In the genomic region with DNA sequence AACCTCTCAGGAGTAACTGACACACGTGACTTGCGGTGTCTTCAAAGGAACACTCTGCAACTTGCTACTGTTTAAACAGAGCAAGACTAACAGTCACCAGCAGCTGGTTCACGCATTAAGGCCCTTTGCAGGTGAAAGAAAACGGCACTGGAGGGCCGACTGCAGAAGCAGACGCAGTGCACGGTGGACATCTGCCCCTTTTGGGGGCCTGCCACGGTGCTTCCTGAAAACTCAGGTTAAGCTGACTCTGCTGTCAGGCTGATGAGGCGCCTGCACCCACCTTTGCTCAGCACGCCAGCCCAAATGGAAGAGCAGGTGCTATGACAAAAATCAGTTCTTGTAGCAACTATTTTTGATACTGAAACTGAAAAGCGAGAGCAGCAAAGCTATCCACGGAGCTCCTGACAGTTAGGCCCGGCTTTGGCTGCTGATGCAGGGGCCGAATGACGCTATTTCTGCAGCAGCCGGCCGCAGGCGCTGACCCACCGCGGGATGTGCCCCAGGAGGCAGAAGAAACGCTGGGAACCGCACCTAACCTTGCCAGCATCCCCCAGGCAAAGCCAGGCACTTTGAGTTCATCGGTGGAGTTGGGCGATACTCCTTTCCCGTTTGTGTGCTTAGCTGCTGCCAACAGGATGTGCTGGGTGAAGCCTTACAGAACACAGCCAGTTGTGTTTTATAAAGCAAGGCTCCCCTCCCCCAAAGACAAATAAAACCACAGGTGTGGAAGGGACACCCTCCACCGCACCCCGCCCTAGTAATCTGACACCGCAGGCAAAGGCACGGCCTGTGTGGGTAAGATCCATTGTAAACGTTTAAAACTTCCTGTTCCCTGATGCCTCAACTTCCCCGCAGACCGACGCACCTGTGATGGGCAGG, we compare ENCODE assay signal across 9 cellular contexts. TPM values are rescaled to one million over a fixed set of nuclear protein-coding genes. Genes with fewer than 3 reads are reported as not detected.
DNase-seq lines count a peak whose midpoint lies in the region; ATAC-seq, FAIRE-seq and TF ChIP-seq lines count a peak whose summit lies in the region.
"Had no signal": no experiment of that assay in that cellular context is flagged by ENCODE, and none has a peak within 500 bp of the region (broad histone marks: within the 10 kb centered on the region; RNA-seq: fewer than 3 reads in every experiment).

No MANE protein-coding gene starts in this region.

- POLR2A ChIA-PET in naive thymus-derived CD4-positive, alpha-beta T cell (lab: Charles Lee): interaction anchor here (0.6 to 6.0 kb wide), 13 partner anchors 10 to 486 kb away, joined by 3 to 40 read pairs (median 5); partner anchors contain the start of genes CLPTM1L and TERT

- peak overlapping the region; percentile 81 to 92 (median 86) for H3K4me3 Mint-ChIP-seq in naive thymus-derived CD4-positive, alpha-beta T cell

- peak overlapping the region; percentile 94 to 96 (median 95) for H3K27ac Mint-ChIP-seq in naive thymus-derived CD4-positive, alpha-beta T cell

- peak overlapping the region; percentile 66 for H3K27ac ChIP-seq in naive thymus-derived CD4-positive, alpha-beta T cell (ENCODE audit: low read depth, low read length)
- H3K27ac ChIP-seq: neutrophil had no signal

- intact Hi-C loops in naive thymus-derived CD4-positive, alpha-beta T cell (cut with micrococcal nuclease): loop anchor here (1.0 to 10.0 kb wide), 9 partner anchors 10 to 326 kb away; partner anchors contain the start of genes CLPTM1L (in 2 of the 2) and TERT (in 1 of the 2)

- H3K27me3 ChIP-seq in bronchial epithelial cell (ENCODE audit: control insufficient read depth, insufficient read depth, low read length): peaks cover 2% of the 10 kb centered on the region
- no peaks in the 10 kb centered on the region for H3K27me3 ChIP-seq in naive thymus-derived CD4-positive, alpha-beta T cell (ENCODE audit: control insufficient read depth in 2 of 2, insufficient read depth in 2 of 2, low read length in 2 of 2)

- FAIRE-seq in bronchial epithelial cell (lab: Jason Lieb, UNC): no peak

- H3K9me3 Mint-ChIP-seq in naive thymus-derived CD4-positive, alpha-beta T cell: peaks cover 0 to 10% (median 3%) of the 10 kb centered on the region in 11 donors

- peak overlapping the region; percentile 29 for H3K4me3 ChIP-seq in GM12864 (ENCODE audit: low read depth, low read length)
- H3K4me3 ChIP-seq in Jurkat, Clone E6-1 (ENCODE audit: low read length): peak overlapping the region; percentile 51
- H3K4me3 ChIP-seq in bronchial epithelial cell (ENCODE audit: low read depth, low read length): peak overlapping the region; percentile 2
- peak overlapping the region; percentile 51 for H3K4me3 ChIP-seq in naive thymus-derived CD4-positive, alpha-beta T cell (ENCODE audit: low read length)

- H3K4me1 Mint-ChIP-seq in naive thymus-derived CD4-positive, alpha-beta T cell: peaks cover 36 to 70% (median 59%) of the 10 kb centered on the region in 7 donors

- peaks cover under 1 to 20% (median 10%) of the 10 kb centered on the region in 5 donors for H3K36me3 Mint-ChIP-seq in naive thymus-derived CD4-positive, alpha-beta T cell

- peaks cover 39 to 55% of the 10 kb centered on the region in 2 donors for H3K4me1 ChIP-seq in naive thymus-derived CD4-positive, alpha-beta T cell (ENCODE audit: control insufficient read depth in 2 of 2, insufficient read depth in 2 of 2, low read length in 2 of 2)

- peak; percentile 55 for ATAC-seq in GM21717 (IDR thresholded peaks at IDR 0.05; ENCODE audit: unreplicated experiment)
- ATAC-seq in naive thymus-derived CD4-positive, alpha-beta T cell: peak; percentile 79

- DNase-seq in GM12864 (ENCODE audit: low read depth) (peak; percentile 88), SW480 (ENCODE audit: low spot score) (peak; percentile 98), bronchial epithelial cell (ENCODE audit: low read depth) (peak; percentile 81), AG08396 (ENCODE audit: low spot score) (no peak)
- DNase-seq in Jurkat, Clone E6-1 (ENCODE audit: low read depth, low spot score): peak; percentile 100
- peak in 8 of 9 donors; percentile 47 to 88 (median 82) for DNase-seq in naive thymus-derived CD4-positive, alpha-beta T cell
- DNase-seq in NK-92 treated with Interleukin-12 subunit alpha and Interleukin-12 subunit beta, amount 100 ng/mL, for 24 hours (lab: John Stamatoyannopoulos, UW): no peak

- peaks cover 11% of the 10 kb centered on the region for H3K36me3 ChIP-seq in bronchial epithelial cell (ENCODE audit: control insufficient read depth, insufficient read depth, low read length)
- peaks cover 0 to 32% (median 0%) of the 10 kb centered on the region in 3 experiments for H3K36me3 ChIP-seq in naive thymus-derived CD4-positive, alpha-beta T cell (ENCODE audit: control insufficient read depth in 2 of 3, insufficient read depth in 3 of 3, low read length in 3 of 3)

- peaks cover 0 to 2% (median 0%) of the 10 kb centered on the region in 5 donors for H3K27me3 Mint-ChIP-seq in naive thymus-derived CD4-positive, alpha-beta T cell

- CTCF ChIA-PET in naive thymus-derived CD4-positive, alpha-beta T cell (lab: Charles Lee): interaction anchor here (0.8 to 1.5 kb wide), 5 partner anchors 13 to 210 kb away, joined by 3 to 9 read pairs (median 4); partner anchors contain the start of gene TERT

- peaks cover 0 to 5% (median 0%) of the 10 kb centered on the region in 3 experiments for H3K9me3 ChIP-seq in naive thymus-derived CD4-positive, alpha-beta T cell (ENCODE audit: control insufficient read depth in 2 of 3, low read length in 3 of 3)
- H3K9me3 ChIP-seq: neutrophil had no signal

- TF ChIP-seq CTCF in GM12864 (IDR thresholded peaks at IDR 0.05; ENCODE audit: low read depth, low read length, missing control alignments): no peak
- TF ChIP-seq CTCF in bronchial epithelial cell (IDR thresholded peaks at IDR 0.05; ENCODE audit: insufficient read depth, low read length, severe bottlenecking): no peak

RNA-seq across cellular contexts. Expression of gene TERT, which starts 21.1 kb away (rescaled TPM):
- polyA plus RNA-seq in Jurkat, Clone E6-1 (2012; ENCODE audit: insufficient read depth, insufficient read length): 16.2 TPM
- under 0.01 TPM in 1 of 2 replicates, not detected in the other for total RNA-seq in bronchial epithelial cell
- 1 to 10 TPM in 3 of 5 experiments, under 1 TPM in 2; 0.13 to 3.3 (median 1.8) TPM for total RNA-seq in naive thymus-derived CD4-positive, alpha-beta T cell
- under 1 TPM in 1 of 2 donors, not detected in 1; 0.23 TPM for polyA plus RNA-seq in naive thymus-derived CD4-positive, alpha-beta T cell

RNA-seq across cellular contexts. Expression of gene CLPTM1L, which starts 29.0 kb away (rescaled TPM):
- 283 TPM for polyA plus RNA-seq in Jurkat, Clone E6-1 (2012; ENCODE audit: insufficient read depth, insufficient read length)
- total RNA-seq in bronchial epithelial cell: 314 and 364 TPM in 2 replicates
- total RNA-seq in naive thymus-derived CD4-positive, alpha-beta T cell: 100 to 1,000 TPM in 1 of 5 experiments, 10 to 100 TPM in 4; 64.9 to 104 (median 71.9) TPM
- polyA plus RNA-seq in naive thymus-derived CD4-positive, alpha-beta T cell: 10 to 100 TPM; 27.7 to 49.3 TPM

Comparison
In these comparisons a context has a peak if more than half of its experiments do, and no peak if none do; other contexts are left out.
1. DNase-seq: peak in GM12864 (single experiment), Jurkat, Clone E6-1 (single experiment), SW480 (single experiment), bronchial epithelial cell (single experiment) and naive thymus-derived CD4-positive, alpha-beta T cell (8 of 9); none in NK-92 treated with Interleukin-12 subunit alpha and Interleukin-12 subunit beta, amount 100 ng/mL, for 24 hours (single experiment) and AG08396 (single experiment).
2. Peak in every context shown above with its lines, with median percentiles within 50 percentile points of each other: H3K4me3 ChIP-seq.